2 cellular contexts compared by ENCODE assay signal in genomic region chr19:11693505-11694499, GRCh38.
A peak's percentile ranks its signal among the peaks of the same experiment; 100 is the strongest.
TF ChIP-seq lines count a peak whose summit lies in the region.

No MANE protein-coding gene starts in this region.

TF ChIP-seq in K562, 482 proteins besides CTCF, POLR2A, EP300 and RAD21 (continues in another document):
- peak in 1 of 3 experiments; percentile 50 for TF ChIP-seq YY1 (IDR thresholded peaks at IDR 0.05; ENCODE audit: borderline replicate concordance in 1 of 3, control insufficient read depth in 1 of 3, extremely low read depth in 1 of 3, insufficient read depth in 3 of 3, insufficient read length in 1 of 3, insufficient replicate concordance in 2 of 3, low read depth in 1 of 3, low read length in 2 of 3)
- TF ChIP-seq ZNF584 (CRISPR knock-in tag; IDR thresholded peaks at IDR 0.05; ENCODE audit: low read depth): no peak
- TF ChIP-seq SIN3B (IDR thresholded peaks at IDR 0.05; ENCODE audit: low read depth): no peak
- TF ChIP-seq, protein P1, sequence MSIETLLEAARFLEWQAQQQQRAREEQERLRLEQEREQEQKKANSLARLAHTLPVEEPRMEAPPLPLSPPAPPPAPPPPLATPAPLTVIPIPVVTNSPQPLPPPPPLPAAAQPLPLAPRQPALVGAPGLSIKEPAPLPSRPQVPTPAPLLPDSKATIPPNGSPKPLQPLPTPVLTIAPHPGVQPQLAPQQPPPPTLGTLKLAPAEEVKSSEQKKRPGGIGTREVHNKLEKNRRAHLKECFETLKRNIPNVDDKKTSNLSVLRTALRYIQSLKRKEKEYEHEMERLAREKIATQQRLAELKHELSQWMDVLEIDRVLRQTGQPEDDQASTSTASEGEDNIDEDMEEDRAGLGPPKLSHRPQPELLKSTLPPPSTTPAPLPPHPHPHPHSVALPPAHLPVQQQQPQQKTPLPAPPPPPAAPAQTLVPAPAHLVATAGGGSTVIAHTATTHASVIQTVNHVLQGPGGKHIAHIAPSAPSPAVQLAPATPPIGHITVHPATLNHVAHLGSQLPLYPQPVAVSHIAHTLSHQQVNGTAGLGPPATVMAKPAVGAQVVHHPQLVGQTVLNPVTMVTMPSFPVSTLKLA (conservative IDR thresholded peaks at IDR 0.05): peak in 1 of 2 experiments; percentile 8; a peak in 1 of 4 replicates
- no peak for TF ChIP-seq CBX8 (IDR thresholded peaks at IDR 0.05; ENCODE audit: borderline replicate concordance, extremely low read depth, low read depth, low read length, poor library complexity, severe bottlenecking)
- TF ChIP-seq ZBTB11 (CRISPR knock-in tag; IDR thresholded peaks at IDR 0.05): 0 out of 6 replicates have a peak, but pooled peaks of 1 of the 3 experiments have one; percentile 27
- no peak for TF ChIP-seq ZNF143 (CRISPR knock-in tag; IDR thresholded peaks at IDR 0.05)
- TF ChIP-seq ZBTB17 (CRISPR knock-in tag; IDR thresholded peaks at IDR 0.05): no peak
- no peak for TF ChIP-seq PTRF (tag; IDR thresholded peaks at IDR 0.05)
- TF ChIP-seq, protein P2, sequence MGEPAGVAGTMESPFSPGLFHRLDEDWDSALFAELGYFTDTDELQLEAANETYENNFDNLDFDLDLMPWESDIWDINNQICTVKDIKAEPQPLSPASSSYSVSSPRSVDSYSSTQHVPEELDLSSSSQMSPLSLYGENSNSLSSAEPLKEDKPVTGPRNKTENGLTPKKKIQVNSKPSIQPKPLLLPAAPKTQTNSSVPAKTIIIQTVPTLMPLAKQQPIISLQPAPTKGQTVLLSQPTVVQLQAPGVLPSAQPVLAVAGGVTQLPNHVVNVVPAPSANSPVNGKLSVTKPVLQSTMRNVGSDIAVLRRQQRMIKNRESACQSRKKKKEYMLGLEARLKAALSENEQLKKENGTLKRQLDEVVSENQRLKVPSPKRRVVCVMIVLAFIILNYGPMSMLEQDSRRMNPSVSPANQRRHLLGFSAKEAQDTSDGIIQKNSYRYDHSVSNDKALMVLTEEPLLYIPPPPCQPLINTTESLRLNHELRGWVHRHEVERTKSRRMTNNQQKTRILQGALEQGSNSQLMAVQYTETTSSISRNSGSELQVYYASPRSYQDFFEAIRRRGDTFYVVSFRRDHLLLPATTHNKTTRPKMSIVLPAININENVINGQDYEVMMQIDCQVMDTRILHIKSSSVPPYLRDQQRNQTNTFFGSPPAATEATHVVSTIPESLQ (CRISPR knock-in tag; IDR thresholded peaks at IDR 0.05): no peak
- TF ChIP-seq TEAD2 (tag; IDR thresholded peaks at IDR 0.05): no peak
- no peak for TF ChIP-seq SNRNP70 (optimal IDR thresholded peaks at IDR 0.05; ENCODE audit: low read depth, low read length)
- no peak for TF ChIP-seq ZNF217 (CRISPR knock-in tag; IDR thresholded peaks at IDR 0.05)
- TF ChIP-seq ZNF76 (CRISPR knock-in tag; IDR thresholded peaks at IDR 0.05; ENCODE audit: borderline replicate concordance): no peak
- no peak for TF ChIP-seq NCOR1 (IDR thresholded peaks at IDR 0.05)
- no peak for TF ChIP-seq SLC30A9 (CRISPR knock-in tag; IDR thresholded peaks at IDR 0.05)
- no peak for TF ChIP-seq WHSC1 (IDR thresholded peaks at IDR 0.05; ENCODE audit: low read length)
- 0 out of 4 replicates have a peak, but pooled peaks of 1 of the 2 experiments have one; percentile 19 for TF ChIP-seq FOXA3 (CRISPR knock-in tag; conservative IDR thresholded peaks at IDR 0.05 in 1 of 2, IDR thresholded peaks at IDR 0.05 in 1 of 2)
- TF ChIP-seq, protein P3, sequence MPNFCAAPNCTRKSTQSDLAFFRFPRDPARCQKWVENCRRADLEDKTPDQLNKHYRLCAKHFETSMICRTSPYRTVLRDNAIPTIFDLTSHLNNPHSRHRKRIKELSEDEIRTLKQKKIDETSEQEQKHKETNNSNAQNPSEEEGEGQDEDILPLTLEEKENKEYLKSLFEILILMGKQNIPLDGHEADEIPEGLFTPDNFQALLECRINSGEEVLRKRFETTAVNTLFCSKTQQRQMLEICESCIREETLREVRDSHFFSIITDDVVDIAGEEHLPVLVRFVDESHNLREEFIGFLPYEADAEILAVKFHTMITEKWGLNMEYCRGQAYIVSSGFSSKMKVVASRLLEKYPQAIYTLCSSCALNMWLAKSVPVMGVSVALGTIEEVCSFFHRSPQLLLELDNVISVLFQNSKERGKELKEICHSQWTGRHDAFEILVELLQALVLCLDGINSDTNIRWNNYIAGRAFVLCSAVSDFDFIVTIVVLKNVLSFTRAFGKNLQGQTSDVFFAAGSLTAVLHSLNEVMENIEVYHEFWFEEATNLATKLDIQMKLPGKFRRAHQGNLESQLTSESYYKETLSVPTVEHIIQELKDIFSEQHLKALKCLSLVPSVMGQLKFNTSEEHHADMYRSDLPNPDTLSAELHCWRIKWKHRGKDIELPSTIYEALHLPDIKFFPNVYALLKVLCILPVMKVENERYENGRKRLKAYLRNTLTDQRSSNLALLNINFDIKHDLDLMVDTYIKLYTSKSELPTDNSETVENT (CRISPR knock-in tag; IDR thresholded peaks at IDR 0.05): no peak
- no peak for TF ChIP-seq ZNF696 (CRISPR knock-in tag; conservative IDR thresholded peaks at IDR 0.05)
- TF ChIP-seq GABPB2 (CRISPR knock-in tag; conservative IDR thresholded peaks at IDR 0.05): no peak
- TF ChIP-seq L3MBTL2 (IDR thresholded peaks at IDR 0.05): peak; percentile 26; the same call in 1 of the 2 replicates
- TF ChIP-seq NR2F6 (CRISPR knock-in tag; IDR thresholded peaks at IDR 0.05): no peak

TF ChIP-seq in HepG2, 621 proteins besides CTCF, POLR2A, EP300 and RAD21 (continues in another document):
- no peak for TF ChIP-seq GPN1 (CRISPR knock-in tag; IDR thresholded peaks at IDR 0.05; ENCODE audit: borderline replicate concordance)
- TF ChIP-seq KDM3A (CRISPR knock-in tag; IDR thresholded peaks at IDR 0.05; ENCODE audit: low read depth): no peak
- 0 out of 2 replicates have a peak, but pooled peaks have one; percentile 17 for TF ChIP-seq TGIF2 (CRISPR knock-in tag; IDR thresholded peaks at IDR 0.05)
- TF ChIP-seq MLLT10 (CRISPR knock-in tag; IDR thresholded peaks at IDR 0.05): no peak
- TF ChIP-seq ZBTB25 (CRISPR knock-in tag; IDR thresholded peaks at IDR 0.05): 0 out of 2 replicates have a peak, but pooled peaks have one; percentile 19
- peak; percentile 66 for TF ChIP-seq POLR2AphosphoS5 (IDR thresholded peaks at IDR 0.05; ENCODE audit: low read depth, low read length)
- TF ChIP-seq, protein P4, sequence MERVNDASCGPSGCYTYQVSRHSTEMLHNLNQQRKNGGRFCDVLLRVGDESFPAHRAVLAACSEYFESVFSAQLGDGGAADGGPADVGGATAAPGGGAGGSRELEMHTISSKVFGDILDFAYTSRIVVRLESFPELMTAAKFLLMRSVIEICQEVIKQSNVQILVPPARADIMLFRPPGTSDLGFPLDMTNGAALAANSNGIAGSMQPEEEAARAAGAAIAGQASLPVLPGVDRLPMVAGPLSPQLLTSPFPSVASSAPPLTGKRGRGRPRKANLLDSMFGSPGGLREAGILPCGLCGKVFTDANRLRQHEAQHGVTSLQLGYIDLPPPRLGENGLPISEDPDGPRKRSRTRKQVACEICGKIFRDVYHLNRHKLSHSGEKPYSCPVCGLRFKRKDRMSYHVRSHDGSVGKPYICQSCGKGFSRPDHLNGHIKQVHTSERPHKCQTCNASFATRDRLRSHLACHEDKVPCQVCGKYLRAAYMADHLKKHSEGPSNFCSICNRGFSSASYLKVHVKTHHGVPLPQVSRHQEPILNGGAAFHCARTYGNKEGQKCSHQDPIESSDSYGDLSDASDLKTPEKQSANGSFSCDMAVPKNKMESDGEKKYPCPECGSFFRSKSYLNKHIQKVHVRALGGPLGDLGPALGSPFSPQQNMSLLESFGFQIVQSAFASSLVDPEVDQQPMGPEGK (CRISPR knock-in tag; IDR thresholded peaks at IDR 0.05): peak; percentile 61
- TF ChIP-seq CREB1 (IDR thresholded peaks at IDR 0.05): no peak
- TF ChIP-seq CREB1 (CRISPR knock-in tag; IDR thresholded peaks at IDR 0.05): peak; percentile 45; the same call in 1 of the 2 replicates
- TF ChIP-seq ZMYM4 (CRISPR knock-in tag; IDR thresholded peaks at IDR 0.05): peak; percentile 80
- TF ChIP-seq ZNF891 (CRISPR knock-in tag; IDR thresholded peaks at IDR 0.05): no peak
- TF ChIP-seq FOXK1 (CRISPR knock-in tag; IDR thresholded peaks at IDR 0.05; ENCODE audit: borderline replicate concordance, low read depth): 0 out of 2 replicates have a peak, but pooled peaks have one; percentile 29
- TF ChIP-seq, protein P5, sequence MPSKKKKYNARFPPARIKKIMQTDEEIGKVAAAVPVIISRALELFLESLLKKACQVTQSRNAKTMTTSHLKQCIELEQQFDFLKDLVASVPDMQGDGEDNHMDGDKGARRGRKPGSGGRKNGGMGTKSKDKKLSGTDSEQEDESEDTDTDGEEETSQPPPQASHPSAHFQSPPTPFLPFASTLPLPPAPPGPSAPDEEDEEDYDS (CRISPR knock-in tag; IDR thresholded peaks at IDR 0.05): peak; percentile 87
- no peak for TF ChIP-seq MAFK (conservative IDR thresholded peaks at IDR 0.05 in 1 of 2, IDR thresholded peaks at IDR 0.05 in 1 of 2; ENCODE audit: low read length in 2 of 2)
- TF ChIP-seq ATRX (CRISPR knock-in tag; IDR thresholded peaks at IDR 0.05; ENCODE audit: borderline replicate concordance): no peak
- TF ChIP-seq SOX5 (CRISPR knock-in tag; IDR thresholded peaks at IDR 0.05; ENCODE audit: borderline replicate concordance): peak; percentile 36; the same call in 1 of the 2 replicates
- TF ChIP-seq RNF2 (conservative IDR thresholded peaks at IDR 0.05; ENCODE audit: low read depth): no peak
- TF ChIP-seq ARID3A (IDR thresholded peaks at IDR 0.05; ENCODE audit: low read depth, low read length): 0 out of 2 replicates have a peak, but pooled peaks have one; percentile 29
- 0 out of 2 replicates have a peak, but pooled peaks have one; percentile 29 for TF ChIP-seq KLF11 (CRISPR knock-in tag; IDR thresholded peaks at IDR 0.05)
- TF ChIP-seq FOXM1 (CRISPR knock-in tag; IDR thresholded peaks at IDR 0.05): no peak
- no peak for TF ChIP-seq MED13 (CRISPR knock-in tag; IDR thresholded peaks at IDR 0.05)
- TF ChIP-seq SETDB1 (CRISPR knock-in tag; IDR thresholded peaks at IDR 0.05; ENCODE audit: borderline replicate concordance): no peak
- no peak for TF ChIP-seq ZNF782 (CRISPR knock-in tag; IDR thresholded peaks at IDR 0.05; ENCODE audit: borderline replicate concordance)
- TF ChIP-seq MIER2 (CRISPR knock-in tag; IDR thresholded peaks at IDR 0.05): no peak
- peak; percentile 80 for TF ChIP-seq SRF (IDR thresholded peaks at IDR 0.05; ENCODE audit: low read depth, low read length)
- TF ChIP-seq ZNF431 (CRISPR knock-in tag; IDR thresholded peaks at IDR 0.05; ENCODE audit: borderline replicate concordance, low read depth): peak; percentile 95; the same call in 1 of the 2 replicates
- peak; percentile 71; the same call in 1 of the 2 replicates for TF ChIP-seq ZNF281 (CRISPR knock-in tag; IDR thresholded peaks at IDR 0.05; ENCODE audit: borderline replicate concordance)
- TF ChIP-seq NFIC (IDR thresholded peaks at IDR 0.05; ENCODE audit: low read length): no peak
- TF ChIP-seq SNAPC2 (CRISPR knock-in tag; IDR thresholded peaks at IDR 0.05): no peak
- TF ChIP-seq THAP11 (CRISPR knock-in tag; IDR thresholded peaks at IDR 0.05): peak; percentile 25; the same call in 1 of the 2 replicates
- TF ChIP-seq NAIF1 (CRISPR knock-in tag; IDR thresholded peaks at IDR 0.05; ENCODE audit: borderline replicate concordance): no peak
- peak; percentile 83 for TF ChIP-seq CEBPG (CRISPR knock-in tag; IDR thresholded peaks at IDR 0.05)
- TF ChIP-seq ZNF629 (CRISPR knock-in tag; conservative IDR thresholded peaks at IDR 0.05): no peak
- peak; percentile 12; the same call in 1 of the 2 replicates for TF ChIP-seq TAF1 (CRISPR knock-in tag; IDR thresholded peaks at IDR 0.05)
- 0 out of 4 replicates have a peak, but pooled peaks of 1 of the 2 experiments have one; percentile 54 for TF ChIP-seq KLF16 (CRISPR knock-in tag; IDR thresholded peaks at IDR 0.05)
- no peak for TF ChIP-seq ATM (IDR thresholded peaks at IDR 0.05; ENCODE audit: borderline replicate concordance)
- TF ChIP-seq KAT8 (CRISPR knock-in tag; IDR thresholded peaks at IDR 0.05): peak; percentile 45; the same call in 1 of the 2 replicates
- 0 out of 2 replicates have a peak, but pooled peaks have one; percentile 21 for TF ChIP-seq GATAD2A (CRISPR knock-in tag; IDR thresholded peaks at IDR 0.05)
